In the genomic region with DNA sequence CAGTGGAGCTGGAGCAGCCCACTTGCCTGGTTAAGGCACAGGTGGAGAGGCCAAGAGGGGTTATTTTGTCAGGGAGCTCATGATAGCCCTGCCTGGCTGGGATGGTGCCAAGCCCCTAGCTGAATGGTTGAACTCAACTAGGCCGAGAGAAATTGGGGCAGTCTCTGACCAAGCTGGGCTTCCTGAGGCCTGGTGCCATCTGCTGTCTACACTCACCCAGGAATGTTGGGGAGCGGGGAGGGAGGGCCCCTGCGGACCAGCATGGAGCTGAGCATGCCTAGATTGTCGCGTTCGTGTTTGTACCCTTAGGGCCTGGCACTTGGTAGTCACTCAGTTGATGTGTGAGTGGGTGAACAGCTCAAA, we compare ENCODE assay signal across 8 cellular contexts. TPM values are rescaled to one million over a fixed set of nuclear protein-coding genes. Genes with fewer than 3 reads are reported as not detected.
A peak's percentile ranks its signal among the peaks of the same experiment; 100 is the strongest.
DNase-seq lines count a peak whose midpoint lies in the region; ATAC-seq lines count a peak whose summit lies in the region.

No MANE protein-coding gene starts in this region.

- H3K4me1 Mint-ChIP-seq in T-helper 1 cell treated with Interleukin-12 subunit alpha and Interleukin-12 subunit beta and Interleukin-4 antibody, amounts not matched to agents 30 μg/mL and 1 μg/mL, for 36 hours (ENCODE audit: low read depth) = peaks cover 36% of the 10 kb centered on the region

- H3K4me3 ChIP-seq in iPS-20b (ENCODE audit: low read length) (peak overlapping the region; percentile 91), subcutaneous abdominal adipose tissue (ENCODE audit: low read depth in 1 of 5, low read length in 5 of 5) (peak overlapping the region; percentile 81 to 93 (median 86))

- no peaks in the 10 kb centered on the region; the same call in 1 of the 2 replicates for H3K4me1 ChIP-seq in iPS-20b (ENCODE audit: insufficient read depth, low read length)
- peaks cover 6 to 32% (median 26%) of the 10 kb centered on the region in 5 donors for H3K4me1 ChIP-seq in subcutaneous abdominal adipose tissue (ENCODE audit: control insufficient read depth in 5 of 5, insufficient read depth in 5 of 5, low read length in 5 of 5)

- H3K9me3 Mint-ChIP-seq in T-helper 1 cell treated with Interleukin-12 subunit alpha and Interleukin-12 subunit beta and Interleukin-4 antibody, amounts not matched to agents 30 μg/mL and 1 μg/mL, for 36 hours = no peaks in the 10 kb centered on the region
- H3K9me3 Mint-ChIP-seq in activated naive CD4-positive, alpha-beta T cell treated with anti-CD3 and anti-CD28 coated beads, Interleukin-2, amount 50 U/mL, for 72 hours = no peaks in the 10 kb centered on the region

- peaks cover 31% of the 10 kb centered on the region for H3K36me3 Mint-ChIP-seq in T-helper 1 cell treated with Interleukin-12 subunit alpha and Interleukin-12 subunit beta and Interleukin-4 antibody, amounts not matched to agents 30 μg/mL and 1 μg/mL, for 36 hours (ENCODE audit: low read depth)
- H3K36me3 Mint-ChIP-seq in activated naive CD4-positive, alpha-beta T cell treated with anti-CD3 and anti-CD28 coated beads, Interleukin-2, amount 50 U/mL, for 72 hours = peaks cover 14 to 17% of the 10 kb centered on the region in 2 donors

- no peak for DNase-seq in T-helper 1 cell
- no peak for DNase-seq in activated naive CD4-positive, alpha-beta T cell treated with anti-CD3 and anti-CD28 coated beads, Interleukin-2, amount 50 U/mL, for 72 hours (ENCODE audit: low spot score in 2 of 2)
- DNase-seq in stimulated activated CD4-positive, alpha-beta T cell treated with anti-CD3 and anti-CD28 coated beads, Interleukin-15, amount 100 ng/mL, for 24 hours = no peak
- no peak for DNase-seq in MV-4-11 (lab: John Stamatoyannopoulos, UW)
- DNase-seq in COLO668 (lab: John Stamatoyannopoulos, UW; ENCODE audit: unreplicated experiment) = no peak

- peaks cover 39% of the 10 kb centered on the region for H3K36me3 ChIP-seq in iPS-20b (ENCODE audit: insufficient read depth, low read depth, low read length)
- H3K36me3 ChIP-seq in subcutaneous abdominal adipose tissue (ENCODE audit: control insufficient read depth in 5 of 5, insufficient read depth in 5 of 5, low read length in 5 of 5) = peaks cover 4 to 35% (median 29%) of the 10 kb centered on the region in 5 donors

- H3K4me3 Mint-ChIP-seq in T-helper 1 cell treated with Interleukin-12 subunit alpha and Interleukin-12 subunit beta and Interleukin-4 antibody, amounts not matched to agents 30 μg/mL and 1 μg/mL, for 36 hours = peak overlapping the region; percentile 98

- peak overlapping the region; percentile 88 for H3K27ac Mint-ChIP-seq in T-helper 1 cell treated with Interleukin-12 subunit alpha and Interleukin-12 subunit beta and Interleukin-4 antibody, amounts not matched to agents 30 μg/mL and 1 μg/mL, for 36 hours
- H3K27ac Mint-ChIP-seq in activated naive CD4-positive, alpha-beta T cell treated with anti-CD3 and anti-CD28 coated beads, Interleukin-2, amount 50 U/mL, for 72 hours = peak overlapping the region; percentile 84 to 98

- no peaks in the 10 kb centered on the region for H3K9me3 ChIP-seq in iPS-20b (ENCODE audit: insufficient read depth, low read depth, low read length)
- H3K9me3 ChIP-seq in subcutaneous abdominal adipose tissue (ENCODE audit: control insufficient read depth in 5 of 5, low read length in 5 of 5) = no peaks in the 10 kb centered on the region

- ATAC-seq in activated naive CD4-positive, alpha-beta T cell treated with anti-CD3 and anti-CD28 coated beads, Interleukin-2, amount 50 U/mL, for 72 hours = no peak

- no peaks in the 10 kb centered on the region for H3K27me3 Mint-ChIP-seq in T-helper 1 cell treated with Interleukin-12 subunit alpha and Interleukin-12 subunit beta and Interleukin-4 antibody, amounts not matched to agents 30 μg/mL and 1 μg/mL, for 36 hours (ENCODE audit: low read depth)

- H3K9ac ChIP-seq in iPS-20b (ENCODE audit: low read depth, low read length) (peak overlapping the region; percentile 99; the same call in 1 of the 2 replicates), subcutaneous abdominal adipose tissue (ENCODE audit: low read length in 5 of 5) (peak overlapping the region; percentile 59 to 97 (median 95))

- H3K27me3 ChIP-seq in iPS-20b (ENCODE audit: insufficient read depth, low read length) (no peaks in the 10 kb centered on the region), subcutaneous abdominal adipose tissue (ENCODE audit: control insufficient read depth in 5 of 5, insufficient read depth in 4 of 5, low read length in 5 of 5) (no peaks in the 10 kb centered on the region)

- H3K27ac ChIP-seq in iPS-20b (ENCODE audit: low read length) = no peak overlapping the region
- H3K27ac ChIP-seq in subcutaneous abdominal adipose tissue (ENCODE audit: low read depth, low read length) = no peak overlapping the region

RNA-seq across cellular contexts. Expression of a gene that starts 1.2 kb away (rescaled TPM):
- total RNA-seq in activated naive CD4-positive, alpha-beta T cell treated with anti-CD3 and anti-CD28 coated beads, Interleukin-2, amount 50 U/mL, for 72 hours = 10 to 100 TPM; 24.3 to 37.0 TPM

RNA-seq across cellular contexts. Expression of a gene that starts 17.0 kb away (rescaled TPM):
- 10 to 100 TPM; 34.8 to 58.0 TPM for total RNA-seq in activated naive CD4-positive, alpha-beta T cell treated with anti-CD3 and anti-CD28 coated beads, Interleukin-2, amount 50 U/mL, for 72 hours

RNA-seq across cellular contexts. Expression of a gene that starts 29.1 kb away (rescaled TPM):
- under 1 TPM in 1 of 2 donors, not detected in 1; 0.11 TPM for total RNA-seq in activated naive CD4-positive, alpha-beta T cell treated with anti-CD3 and anti-CD28 coated beads, Interleukin-2, amount 50 U/mL, for 72 hours

RNA-seq across cellular contexts. Expression of a gene that starts 37.0 kb away (rescaled TPM):
- total RNA-seq in activated naive CD4-positive, alpha-beta T cell treated with anti-CD3 and anti-CD28 coated beads, Interleukin-2, amount 50 U/mL, for 72 hours = 10 to 100 TPM; 23.8 to 45.1 TPM

RNA-seq across cellular contexts. Expression of a gene that starts 59.5 kb away (rescaled TPM):
- total RNA-seq in activated naive CD4-positive, alpha-beta T cell treated with anti-CD3 and anti-CD28 coated beads, Interleukin-2, amount 50 U/mL, for 72 hours = 10 to 100 TPM; 47.5 to 92.3 TPM
